In genomic region chr2:162795312-162795711, GRCh38 we compare ENCODE assay signal across 15 cellular contexts. TPM values are rescaled to one million over a fixed set of nuclear protein-coding genes. Genes with fewer than 3 reads are reported as not detected.
DNase-seq lines count a peak whose midpoint lies in the region; ATAC-seq lines count a peak whose summit lies in the region.
"Had no signal": no experiment of that assay in that cellular context is flagged by ENCODE, and none has a peak within 500 bp of the region (broad histone marks: within the 10 kb centered on the region; RNA-seq: fewer than 3 reads in every experiment).

No MANE protein-coding gene starts in this region.

- peak; percentile 33 for DNase-seq in DMS53 treated with DMSO at 0.1 percent for 48 hours (lab: John Stamatoyannopoulos, UW; ENCODE audit: unreplicated experiment)
- peak; percentile 8 for DNase-seq in SK-MEL-5 (ENCODE audit: low read depth, low spot score)
- DNase-seq in left lobe of liver (ENCODE audit: low spot score), result peak; percentile 47
- no peak for DNase-seq in midbrain (lab: John Stamatoyannopoulos, UW)
- no peak for DNase-seq in DMS79 treated with DMSO at 0.1 percent for 48 hours (lab: John Stamatoyannopoulos, UW)
- no peak for DNase-seq in NCI-H2107 treated with DMSO at 0.1 percent for 48 hours (lab: John Stamatoyannopoulos, UW; ENCODE audit: unreplicated experiment)
- DNase-seq in mucosa of gallbladder (ENCODE audit: low spot score), result no peak
- DNase-seq: activated CD4-positive, alpha-beta T cell treated with anti-CD3 and anti-CD28 coated beads for 4 hours; CD4-positive, CD25-positive, alpha-beta regulatory T cell; hippocampal formation; KG1; NCI-H510A had no signal

- in situ Hi-C loops in SK-MEL-5 (cut with HindIII; ENCODE audit: low pct_unique_long_range_greater_than_20kb, low sequenced_read_pairs), result no loop called here

- ATAC-seq in HG03565 (IDR thresholded peaks at IDR 0.05; ENCODE audit: unreplicated experiment) (peak; percentile 43), left lobe of liver (peak; percentile 94)
- ATAC-seq: activated T-helper 17 cell treated with anti-CD3 and anti-CD28 coated beads, Interleukin-2, amount 50 U/mL, for 72 hours; mucosa of descending colon had no signal

RNA-seq across cellular contexts. Expression of gene KCNH7, which starts 43.3 kb away (rescaled TPM):
- total RNA-seq in SK-MEL-5 (2014; rRNA removed; shearing (Covaris generic)), result not detected in 2 replicates
- not detected in 2 replicates for polyA plus RNA-seq in SK-MEL-5 (2015; cell fraction: cytosol; rRNA removed)
- polyA plus RNA-seq in SK-MEL-5 (2015; cell fraction: nucleus; rRNA removed), result not detected in 2 replicates
- 0.60 TPM for total RNA-seq in left lobe of liver
- total RNA-seq in mucosa of gallbladder, result 0.12 TPM
- total RNA-seq: activated T-helper 17 cell treated with anti-CD3 and anti-CD28 coated beads, Interleukin-2, amount 50 U/mL, for 72 hours; CD4-positive, CD25-positive, alpha-beta regulatory T cell had no signal
- polyA plus RNA-seq: CD4-positive, CD25-positive, alpha-beta regulatory T cell had no signal

Comparison
In these comparisons a context has a peak if more than half of its experiments do, and no peak if none do; other contexts are left out.
1. DNase-seq: peak in DMS53 treated with DMSO at 0.1 percent for 48 hours (single experiment), SK-MEL-5 (single experiment) and left lobe of liver (single experiment); none in midbrain (single experiment), DMS79 treated with DMSO at 0.1 percent for 48 hours (single experiment), NCI-H2107 treated with DMSO at 0.1 percent for 48 hours (single experiment) and mucosa of gallbladder (single experiment).